ENCODE assay signal across 15 cellular contexts in genomic region chr5:124697482-124697881, GRCh38. TPM values are rescaled to one million over a fixed set of nuclear protein-coding genes. Genes with fewer than 3 reads are reported as not detected.
A peak's percentile ranks its signal among the peaks of the same experiment; 100 is the strongest.
DNase-seq lines count a peak whose midpoint lies in the region; ATAC-seq and TF ChIP-seq lines count a peak whose summit lies in the region.
"Had no signal": no experiment of that assay in that cellular context is flagged by ENCODE, and none has a peak within 500 bp of the region (broad histone marks: within the 10 kb centered on the region; RNA-seq: fewer than 3 reads in every experiment).

No MANE protein-coding gene starts in this region.

- H3K9me3 Mint-ChIP-seq in endothelial cell (ENCODE audit: unreplicated experiment) (no peaks in the 10 kb centered on the region), mesothelial cell of epicardium (peaks cover 4% of the 10 kb centered on the region)

- no TSS peak for BruUV-seq in IMR-90 (replicated peaks; lab: Mats Ljungman, UMichigan)

- peak overlapping the region; percentile 3 for H3K27ac Mint-ChIP-seq in endothelial cell (ENCODE audit: unreplicated experiment)
- H3K27ac Mint-ChIP-seq in mesothelial cell of epicardium = peak overlapping the region; percentile 79
- H3K27ac Mint-ChIP-seq: effector memory CD8-positive, alpha-beta T cell had no signal

- H3K9me3 ChIP-seq in IMR-90 (ENCODE audit: control insufficient read depth, insufficient read depth, low read length) (no peaks in the 10 kb centered on the region), suprapubic skin (no peaks in the 10 kb centered on the region)
- H3K9me3 ChIP-seq: SK-N-SH had no signal

- no peaks in the 10 kb centered on the region; the same call in 1 of the 2 replicates for H3K36me3 ChIP-seq in IMR-90 (ENCODE audit: control insufficient read depth, insufficient read depth, low read length)
- no peaks in the 10 kb centered on the region for H3K36me3 ChIP-seq in suprapubic skin

- H2BK5ac ChIP-seq in IMR-90 (ENCODE audit: low read depth, low read length, poor library complexity, severe bottlenecking) = peak overlapping the region; percentile 78

- H3K79me1 ChIP-seq in IMR-90 (ENCODE audit: low read depth in 1 of 2, low read length in 2 of 2) = peaks cover 23 to 63% of the 10 kb centered on the region in 2 experiments

- ATAC-seq in IMR-90 (ENCODE audit: low read depth) = no peak
- ATAC-seq in GM21825 (IDR thresholded peaks at IDR 0.05; ENCODE audit: unreplicated experiment) = no peak
- ATAC-seq: effector memory CD8-positive, alpha-beta T cell; K562 had no signal

- DNase-seq in IMR-90 = no peak
- DNase-seq in endothelial cell (ENCODE audit: low spot score) = no peak
- DNase-seq in mesothelial cell of epicardium (ENCODE audit: low spot score in 2 of 2, unreplicated experiment in 2 of 2) = no peak
- DNase-seq in suprapubic skin (ENCODE audit: low spot score in 2 of 2) = no peak
- DNase-seq in NCI-H526 treated with DMSO at 0.1 percent for 48 hours (lab: John Stamatoyannopoulos, UW) = no peak
- no peak for DNase-seq in NCI-H1930 (lab: John Stamatoyannopoulos, UW)
- DNase-seq in SW 1271 (lab: John Stamatoyannopoulos, UW) = no peak
- DNase-seq: activated effector memory CD4-positive, alpha-beta T cell treated with anti-CD3 and anti-CD28 coated beads, Interleukin-2, amount 50 U/mL, for 16 hours; effector memory CD8-positive, alpha-beta T cell; foreskin melanocyte; NCI-H1105; SK-N-SH had no signal

- no peaks in the 10 kb centered on the region for H3K27me3 Mint-ChIP-seq in endothelial cell (ENCODE audit: unreplicated experiment)
- H3K27me3 Mint-ChIP-seq in mesothelial cell of epicardium (ENCODE audit: low read depth) = no peaks in the 10 kb centered on the region
- H3K27me3 Mint-ChIP-seq: effector memory CD8-positive, alpha-beta T cell had no signal

- no peak overlapping the region for H2AK9ac ChIP-seq in IMR-90 (replicated peaks; ENCODE audit: low read depth, low read length, poor library complexity)

- H4K20me1 ChIP-seq in IMR-90 (ENCODE audit: insufficient read depth, low read length) = no peaks in the 10 kb centered on the region

- no peak for TF ChIP-seq CTCF in IMR-90 (conservative IDR thresholded peaks at IDR 0.05; ENCODE audit: low read depth, low read length)
- TF ChIP-seq CTCF in endothelial cell (IDR thresholded peaks at IDR 0.05; ENCODE audit: unreplicated experiment) = no peak
- no peak for TF ChIP-seq CTCF in mesothelial cell of epicardium (IDR thresholded peaks at IDR 0.05; ENCODE audit: unreplicated experiment)
- no peak for TF ChIP-seq CTCF in suprapubic skin (IDR thresholded peaks at IDR 0.05)

- H2BK20ac ChIP-seq in IMR-90 (ENCODE audit: low read depth, low read length) = no peak overlapping the region

- no peak overlapping the region for H4K8ac ChIP-seq in IMR-90 (ENCODE audit: low read depth in 2 of 2, low read length in 2 of 2)

- no peak overlapping the region for H2AK5ac ChIP-seq in IMR-90 (ENCODE audit: low read depth, low read length)

- H3K4ac ChIP-seq in IMR-90 (ENCODE audit: low read depth, low read length) = peak overlapping the region; percentile 11; the same call in 1 of the 2 replicates

- H3K14ac ChIP-seq in IMR-90 (replicated peaks; ENCODE audit: low read depth, low read length) = no peak overlapping the region

- POLR2A ChIA-PET in IMR-90 (lab: Charles Lee; ENCODE audit: unreplicated experiment) = no interaction called here

- H2BK15ac ChIP-seq in IMR-90 (ENCODE audit: low read depth, low read length) = peak overlapping the region; percentile 25; the same call in 1 of the 3 replicates

- no peak for TF ChIP-seq POLR2A in IMR-90 (IDR thresholded peaks at IDR 0.05; ENCODE audit: low read depth, low read length)
- no peak for TF ChIP-seq POLR2A in suprapubic skin (IDR thresholded peaks at IDR 0.05)

- H3K4me1 ChIP-seq in IMR-90 (ENCODE audit: control insufficient read depth, insufficient read depth, low read length) (peaks cover 4% of the 10 kb centered on the region), suprapubic skin (peaks cover 26% of the 10 kb centered on the region)

- peak overlapping the region; percentile 90 for H3K18ac ChIP-seq in IMR-90 (ENCODE audit: low read depth, low read length)

- H3K23ac ChIP-seq in IMR-90 (ENCODE audit: low read depth, low read length) = no peak overlapping the region

- no peak overlapping the region for H2AFZ ChIP-seq in IMR-90 (replicated peaks; ENCODE audit: low read length, poor library complexity)

- 100% methylated on average over 1 of the region's 1 CpG; no CpG with 5 or more reads in 1 of the 2 experiments for WGBS in IMR-90 (ENCODE audit: extremely low coverage in 2 of 2, insufficient read length in 1 of 2), 2 experiments
- 57% methylated on average over 1 of the region's 1 CpG for WGBS in suprapubic skin

- CTCF ChIA-PET in IMR-90 (lab: Yijun Ruan, JAX) = interaction anchor here (0.8 kb wide), 1 partner anchor 900 kb away, joined by 4 read pairs; no protein-coding TSS in a partner anchor

- no peak overlapping the region for H3K4me3 ChIP-seq in IMR-90 (ENCODE audit: insufficient read depth, low read depth, low read length)
- no peak overlapping the region for H3K4me3 ChIP-seq in suprapubic skin
- H3K4me3 ChIP-seq: K562 had no signal

- no peak overlapping the region for H3K4me2 ChIP-seq in IMR-90 (ENCODE audit: low read depth, low read length)
- H3K4me2 ChIP-seq: SK-N-SH had no signal

- H3K9ac ChIP-seq in IMR-90 (ENCODE audit: low read depth, low read length) = no peak overlapping the region
- H3K9ac ChIP-seq: SK-N-SH had no signal

- peak overlapping the region; percentile 30; the same call in 1 of the 2 replicates for H2BK120ac ChIP-seq in IMR-90 (ENCODE audit: low read depth, low read length)

- no peaks in the 10 kb centered on the region for H3K27me3 ChIP-seq in IMR-90 (ENCODE audit: control insufficient read depth, insufficient read depth, low read length)
- H3K27me3 ChIP-seq in suprapubic skin = no peaks in the 10 kb centered on the region

- intact Hi-C loops in IMR-90 (cut with micrococcal nuclease) = loop anchor here (5.0 kb wide), 1 partner anchor 35 kb away; no protein-coding TSS in a partner anchor

- H4K5ac ChIP-seq in IMR-90 (ENCODE audit: low read depth, low read length) = peak overlapping the region; percentile 64; the same call in 1 of the 2 replicates

- dilution Hi-C loops in IMR-90 (cut with HindIII; ENCODE audit: low sequenced_read_pairs, unreplicated experiment) = no loop called here

- H4K91ac ChIP-seq in IMR-90 (ENCODE audit: insufficient read depth, low read depth, low read length) = 0 out of 2 replicates have a peak overlapping the region, but pooled peaks have one; percentile 5

- H3K4me1 Mint-ChIP-seq in endothelial cell (ENCODE audit: unreplicated experiment) (peaks cover 30% of the 10 kb centered on the region), mesothelial cell of epicardium (peaks cover 64% of the 10 kb centered on the region)

- H3K4me3 Mint-ChIP-seq in endothelial cell (ENCODE audit: unreplicated experiment) (no peak overlapping the region), mesothelial cell of epicardium (no peak overlapping the region)
- H3K4me3 Mint-ChIP-seq: effector memory CD8-positive, alpha-beta T cell had no signal

- H3K27ac ChIP-seq in IMR-90 (ENCODE audit: insufficient read depth, low read length) (no peak overlapping the region), suprapubic skin (peak overlapping the region; percentile 70)

- H3K36me3 Mint-ChIP-seq in endothelial cell (ENCODE audit: low read depth, unreplicated experiment) (peaks cover 4% of the 10 kb centered on the region), mesothelial cell of epicardium (peaks cover 10% of the 10 kb centered on the region)

- in situ Hi-C loops in IMR-90 (cut with MboI; ENCODE audit: low sequenced_read_pairs) = no loop called here

- 0 out of 2 replicates have a peak, but pooled peaks cover 2% of the 10 kb centered on the region for H3K9me1 ChIP-seq in IMR-90 (ENCODE audit: insufficient read depth, low read length)

- no peak for TF ChIP-seq RAD21 in IMR-90 (IDR thresholded peaks at IDR 0.05; ENCODE audit: low read length)

- no peak overlapping the region for H3K56ac ChIP-seq in IMR-90 (ENCODE audit: extremely low read depth, insufficient read depth, low read length)

- no peak for TF ChIP-seq EP300 in suprapubic skin (IDR thresholded peaks at IDR 0.05)

TF ChIP-seq in IMR-90, 13 proteins besides CTCF, POLR2A, EP300 and RAD21 (continues in another document):
- TF ChIP-seq BHLHE40 (IDR thresholded peaks at IDR 0.05; ENCODE audit: low read depth, low read length) (no peak), ELK1 (IDR thresholded peaks at IDR 0.05; ENCODE audit: borderline replicate concordance, low read depth, low read length) (no peak), MXI1 (IDR thresholded peaks at IDR 0.05; ENCODE audit: borderline replicate concordance, low read depth, low read length) (no peak), FOS (IDR thresholded peaks at IDR 0.05; ENCODE audit: low read depth, low read length) (no peak), RCOR1 (IDR thresholded peaks at IDR 0.05; ENCODE audit: insufficient replicate concordance, low read length) (no peak), RFX5 (IDR thresholded peaks at IDR 0.05; ENCODE audit: low read depth, low read length) (no peak), NFE2L2 (IDR thresholded peaks at IDR 0.05; ENCODE audit: low read depth, low read length) (no peak), MAZ (IDR thresholded peaks at IDR 0.05; ENCODE audit: borderline replicate concordance, low read depth, low read length) (no peak), MAFK (IDR thresholded peaks at IDR 0.05; ENCODE audit: low read depth, low read length) (no peak), SMC3 (IDR thresholded peaks at IDR 0.05; ENCODE audit: low read depth, low read length) (no peak), CEBPB (IDR thresholded peaks at IDR 0.05; ENCODE audit: low read depth, low read length) (no peak), CHD1 (IDR thresholded peaks at IDR 0.05; ENCODE audit: low read depth, low read length) (no peak)

RNA-seq across cellular contexts. Expression of gene ZNF608, which starts 49.0 kb away (rescaled TPM):
- total RNA-seq in IMR-90 (2012; rRNA removed) (15.1 and 16.4 TPM in 2 replicates), endothelial cell (ENCODE audit: unreplicated experiment) (88.0 TPM), mesothelial cell of epicardium (31.8 to 35.0 TPM (median 34.3 TPM) in 3 replicates), suprapubic skin (10 to 100 TPM in 2 of 4 donors, 1 to 10 TPM in 2; 3.9 to 11.9 (median 9.1) TPM)
- 9.8 TPM in 2 replicates for polyA plus RNA-seq in IMR-90 (2012; rRNA removed)
- 2.7 and 5.9 TPM in 2 replicates for polyA plus RNA-seq in IMR-90 (2012; cell fraction: cytosol; rRNA removed)
- polyA plus RNA-seq in IMR-90 (2012; cell fraction: nucleus; rRNA removed; ENCODE audit: low replicate concordance) = 10.3 and 27.2 TPM in 2 replicates
- total RNA-seq: activated CD8-positive, alpha-beta memory T cell treated with anti-CD3 and anti-CD28 coated beads for 36 hours had no signal
